1 cellular context compared by ENCODE assay signal in genomic region chr5:87267574-87268125, GRCh38.
TF ChIP-seq lines count a peak whose summit lies in the region.

Gene RASA1, plus strand, starts transcription at chr5:87267883. Its CDS starts 569 bp downstream, at chr5:87268452.

TF ChIP-seq in HepG2, 621 proteins besides CTCF, POLR2A, EP300 and RAD21 (continued from another document and continues in another):
- TF ChIP-seq ZNF646 (CRISPR knock-in tag; IDR thresholded peaks at IDR 0.05) = no peak
- TF ChIP-seq KMT2B (CRISPR knock-in tag; IDR thresholded peaks at IDR 0.05) = no peak; the same call in none of the 2 replicates
- TF ChIP-seq ZNF274 (CRISPR knock-in tag; IDR thresholded peaks at IDR 0.05) = peak; percentile 17; the same call in 1 of the 2 replicates
- 0 out of 2 replicates have a peak, but pooled peaks have one; percentile 53 for TF ChIP-seq KAT7 (CRISPR knock-in tag; IDR thresholded peaks at IDR 0.05; ENCODE audit: borderline replicate concordance)
- no peak; the same call in 1 of the 2 replicates for TF ChIP-seq MTF2 (CRISPR knock-in tag; IDR thresholded peaks at IDR 0.05; ENCODE audit: borderline replicate concordance)
- peak; percentile 88 for TF ChIP-seq GABPB1 (CRISPR knock-in tag; IDR thresholded peaks at IDR 0.05)
- no peak for TF ChIP-seq SP2 (CRISPR knock-in tag; IDR thresholded peaks at IDR 0.05)
- TF ChIP-seq NCOA1 (CRISPR knock-in tag; IDR thresholded peaks at IDR 0.05) = no peak; the same call in 1 of the 2 replicates
- no peak for TF ChIP-seq STAT6 (CRISPR knock-in tag; IDR thresholded peaks at IDR 0.05; ENCODE audit: borderline replicate concordance)
- no peak for TF ChIP-seq NKX3-1 (CRISPR knock-in tag; IDR thresholded peaks at IDR 0.05)
- TF ChIP-seq SUZ12 (IDR thresholded peaks at IDR 0.05; ENCODE audit: low read depth, low read length) = no peak
- TF ChIP-seq HHEX (CRISPR knock-in tag; IDR thresholded peaks at IDR 0.05) = no peak
- no peak for TF ChIP-seq TCF7 (IDR thresholded peaks at IDR 0.05; ENCODE audit: low read depth)
- TF ChIP-seq HOXA9 (CRISPR knock-in tag; IDR thresholded peaks at IDR 0.05; ENCODE audit: borderline replicate concordance) = no peak
- no peak for TF ChIP-seq ZNF567 (CRISPR knock-in tag; IDR thresholded peaks at IDR 0.05; ENCODE audit: borderline replicate concordance)
- no peak for TF ChIP-seq MYPOP (CRISPR knock-in tag; IDR thresholded peaks at IDR 0.05)
- no peak for TF ChIP-seq PRMT3 (CRISPR knock-in tag; IDR thresholded peaks at IDR 0.05; ENCODE audit: borderline replicate concordance, low read depth)
- no peak; the same call in 1 of the 2 replicates for TF ChIP-seq ZNF598 (CRISPR knock-in tag; IDR thresholded peaks at IDR 0.05; ENCODE audit: borderline replicate concordance)
- TF ChIP-seq HDAC2 (CRISPR knock-in tag; IDR thresholded peaks at IDR 0.05) = peak; percentile 43
- TF ChIP-seq ZNF101 (CRISPR knock-in tag; IDR thresholded peaks at IDR 0.05; ENCODE audit: borderline replicate concordance, low read depth) = no peak
- TF ChIP-seq ZNF878 (CRISPR knock-in tag; IDR thresholded peaks at IDR 0.05) = no peak
- TF ChIP-seq ZSCAN20 (CRISPR knock-in tag; IDR thresholded peaks at IDR 0.05; ENCODE audit: borderline replicate concordance) = no peak
- no peak for TF ChIP-seq U2AF1 (optimal IDR thresholded peaks at IDR 0.05; ENCODE audit: low read depth, low read length)
- peak; percentile 52; the same call in 1 of the 2 replicates for TF ChIP-seq CBX5 (CRISPR knock-in tag; IDR thresholded peaks at IDR 0.05; ENCODE audit: borderline replicate concordance)
- TF ChIP-seq MYNN (CRISPR knock-in tag; IDR thresholded peaks at IDR 0.05; ENCODE audit: low read depth) = no peak
- TF ChIP-seq REXO4 (CRISPR knock-in tag; IDR thresholded peaks at IDR 0.05; ENCODE audit: borderline replicate concordance) = no peak
- no peak for TF ChIP-seq CEBPZ (IDR thresholded peaks at IDR 0.05; ENCODE audit: low read length)
- no peak for TF ChIP-seq GLI4 (CRISPR knock-in tag; IDR thresholded peaks at IDR 0.05; ENCODE audit: borderline replicate concordance)
- no peak for TF ChIP-seq ZSCAN22 (CRISPR knock-in tag; IDR thresholded peaks at IDR 0.05)
- TF ChIP-seq ZNF772 (CRISPR knock-in tag; IDR thresholded peaks at IDR 0.05) = no peak; the same call in none of the 2 replicates
- peak; percentile 35; the same call in 1 of the 2 replicates for TF ChIP-seq CCDC6 (CRISPR knock-in tag; IDR thresholded peaks at IDR 0.05)
- peak; percentile 46 for TF ChIP-seq ETV5 (CRISPR knock-in tag; IDR thresholded peaks at IDR 0.05; ENCODE audit: borderline replicate concordance)
- no peak for TF ChIP-seq CHD2 (IDR thresholded peaks at IDR 0.05; ENCODE audit: low read depth, low read length)
- TF ChIP-seq ZNF737 (CRISPR knock-in tag; IDR thresholded peaks at IDR 0.05; ENCODE audit: borderline replicate concordance) = no peak
- TF ChIP-seq ZNF546 (CRISPR knock-in tag; conservative IDR thresholded peaks at IDR 0.05) = no peak
- TF ChIP-seq TBX3 (IDR thresholded peaks at IDR 0.05; ENCODE audit: borderline replicate concordance) = no peak
- TF ChIP-seq POGK (CRISPR knock-in tag; conservative IDR thresholded peaks at IDR 0.05) = no peak
- TF ChIP-seq ZNF138 (CRISPR knock-in tag; IDR thresholded peaks at IDR 0.05; ENCODE audit: low read depth) = no peak
- no peak for TF ChIP-seq ZNF569 (CRISPR knock-in tag; IDR thresholded peaks at IDR 0.05; ENCODE audit: borderline replicate concordance)
- TF ChIP-seq SNAPC4 (CRISPR knock-in tag; IDR thresholded peaks at IDR 0.05) = no peak
- TF ChIP-seq HNRNPK (IDR thresholded peaks at IDR 0.05; ENCODE audit: low read depth, low read length, poor library complexity, severe bottlenecking) = peak; percentile 92
- no peak for TF ChIP-seq U2AF2 (IDR thresholded peaks at IDR 0.05; ENCODE audit: low read depth, low read length)
- TF ChIP-seq ZBTB8A (CRISPR knock-in tag; IDR thresholded peaks at IDR 0.05; ENCODE audit: borderline replicate concordance, low read depth) = no peak
- TF ChIP-seq FOSL2 (CRISPR knock-in tag; IDR thresholded peaks at IDR 0.05) = peak; percentile 32
- no peak for TF ChIP-seq TBL1XR1 (IDR thresholded peaks at IDR 0.05; ENCODE audit: borderline replicate concordance, low read length, partially characterized antibody)
